In the genomic region with DNA sequence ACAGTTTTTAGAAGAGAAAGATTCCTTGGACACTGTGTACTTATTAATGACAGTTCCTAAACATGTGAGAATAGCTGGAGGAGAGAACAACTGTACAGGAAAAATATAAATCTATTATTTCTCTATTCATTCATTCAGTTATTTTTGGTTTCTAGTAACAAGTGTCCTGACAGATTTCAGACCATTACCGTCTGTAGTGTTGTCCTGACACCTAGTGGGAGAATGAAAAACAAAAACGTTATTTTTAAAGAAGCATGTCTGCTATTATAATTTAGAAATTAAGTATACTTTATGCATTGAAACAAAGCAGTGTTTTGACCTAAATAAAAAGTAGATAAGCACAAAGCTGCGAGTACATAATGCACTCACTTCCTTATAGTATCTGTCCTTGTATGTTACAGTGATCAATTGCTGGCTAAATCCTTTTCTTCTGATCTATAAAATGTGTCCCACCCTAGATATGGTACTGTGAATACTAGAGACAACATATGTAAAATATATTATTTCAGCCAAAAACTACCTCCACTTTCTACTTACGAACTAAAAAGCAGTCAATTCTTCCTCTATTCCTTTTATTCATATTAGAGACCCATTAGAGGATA, we compare ENCODE assay signal across 8 cellular contexts.
A peak's percentile ranks its signal among the peaks of the same experiment; 100 is the strongest.
DNase-seq lines count a peak whose midpoint lies in the region; TF ChIP-seq lines count a peak whose summit lies in the region.

No MANE protein-coding gene starts in this region.

- no peaks in the 10 kb centered on the region for H3K36me3 ChIP-seq in liver (ENCODE audit: control insufficient read depth in 4 of 4, insufficient read depth in 3 of 4, low read depth in 1 of 4, low read length in 3 of 4)

- H3K27me3 ChIP-seq in liver (ENCODE audit: control insufficient read depth in 4 of 4, insufficient read depth in 4 of 4, low read length in 3 of 4) = peaks cover 0 to 3% (median 0%) of the 10 kb centered on the region in 4 donors

- H3K4me3 ChIP-seq in cardiac fibroblast (replicated peaks in 1 of 2; ENCODE audit: low read depth in 2 of 2, low read length in 2 of 2) (no peak overlapping the region), liver (ENCODE audit: low read depth in 1 of 3, low read length in 3 of 3) (no peak overlapping the region)

- no peaks in the 10 kb centered on the region for H3K4me1 ChIP-seq in liver (ENCODE audit: control insufficient read depth in 4 of 4, insufficient read depth in 4 of 4, low read length in 3 of 4)

- peak; percentile 35 for DNase-seq in COLO829 (ENCODE audit: low spot score)
- peak; percentile 71 for DNase-seq in H4 (ENCODE audit: low spot score)
- DNase-seq in NCI-H226 = peak; percentile 47
- DNase-seq in cardiac fibroblast (ENCODE audit: low read depth in 2 of 2) = peak; percentile 65 to 68
- no peak for DNase-seq in stimulated activated CD4-positive, alpha-beta T cell treated with anti-CD3 and anti-CD28 coated beads, Interleukin-4, amount 100 ng/mL, for 4 hours
- DNase-seq in effector CD8-positive, alpha-beta T cell (lab: John Stamatoyannopoulos, UW) = no peak
- DNase-seq in activated gamma-delta T cell (lab: John Stamatoyannopoulos, UW) = no peak

- H3K27ac ChIP-seq in liver (ENCODE audit: low read depth in 1 of 2, low read length in 2 of 2) = no peak overlapping the region

- TF ChIP-seq CTCF in cardiac fibroblast (IDR thresholded peaks at IDR 0.05; ENCODE audit: low read depth, low read length) (peak; percentile 43), liver (IDR thresholded peaks at IDR 0.05; ENCODE audit: low read depth, low read length, missing input control) (peak; percentile 45)

- 2% methylated on average over 4 of the region's 4 CpGs for WGBS in liver

- peak; percentile 89 to 92 for TF ChIP-seq RAD21 in liver (IDR thresholded peaks at IDR 0.05)

- H3K9ac ChIP-seq in liver (ENCODE audit: low read depth in 1 of 2, low read length in 2 of 2) = no peak overlapping the region

- no peaks in the 10 kb centered on the region for H3K9me3 ChIP-seq in liver (ENCODE audit: control insufficient read depth in 4 of 4, low read length in 3 of 4)

TF ChIP-seq in liver, 16 proteins besides CTCF, POLR2A, EP300 and RAD21:
- TF ChIP-seq, protein P1, sequence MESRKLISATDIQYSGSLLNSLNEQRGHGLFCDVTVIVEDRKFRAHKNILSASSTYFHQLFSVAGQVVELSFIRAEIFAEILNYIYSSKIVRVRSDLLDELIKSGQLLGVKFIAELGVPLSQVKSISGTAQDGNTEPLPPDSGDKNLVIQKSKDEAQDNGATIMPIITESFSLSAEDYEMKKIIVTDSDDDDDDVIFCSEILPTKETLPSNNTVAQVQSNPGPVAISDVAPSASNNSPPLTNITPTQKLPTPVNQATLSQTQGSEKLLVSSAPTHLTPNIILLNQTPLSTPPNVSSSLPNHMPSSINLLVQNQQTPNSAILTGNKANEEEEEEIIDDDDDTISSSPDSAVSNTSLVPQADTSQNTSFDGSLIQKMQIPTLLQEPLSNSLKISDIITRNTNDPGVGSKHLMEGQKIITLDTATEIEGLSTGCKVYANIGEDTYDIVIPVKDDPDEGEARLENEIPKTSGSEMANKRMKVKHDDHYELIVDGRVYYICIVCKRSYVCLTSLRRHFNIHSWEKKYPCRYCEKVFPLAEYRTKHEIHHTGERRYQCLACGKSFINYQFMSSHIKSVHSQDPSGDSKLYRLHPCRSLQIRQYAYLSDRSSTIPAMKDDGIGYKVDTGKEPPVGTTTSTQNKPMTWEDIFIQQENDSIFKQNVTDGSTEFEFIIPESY (IDR thresholded peaks at IDR 0.05) = no peak
- no peak for TF ChIP-seq RXRA (IDR thresholded peaks at IDR 0.05)
- no peak for TF ChIP-seq FOXA2 (IDR thresholded peaks at IDR 0.05)
- no peak for TF ChIP-seq HNF4G (IDR thresholded peaks at IDR 0.05)

Comparison
In these comparisons a context has a peak if more than half of its experiments do, and no peak if none do; other contexts are left out.
1. DNase-seq: peak in COLO829 (single experiment), H4 (single experiment), NCI-H226 (single experiment) and cardiac fibroblast (2 of 2); none in stimulated activated CD4-positive, alpha-beta T cell treated with anti-CD3 and anti-CD28 coated beads, Interleukin-4, amount 100 ng/mL, for 4 hours (0 of 2), effector CD8-positive, alpha-beta T cell (single experiment) and activated gamma-delta T cell (single experiment).